8 cellular contexts compared by ENCODE assay signal in genomic region chr20:62900052-62900691, GRCh38. TPM values are rescaled to one million over a fixed set of nuclear protein-coding genes. Genes with fewer than 3 reads are reported as not detected.
DNase-seq lines count a peak whose midpoint lies in the region; ATAC-seq and TF ChIP-seq lines count a peak whose summit lies in the region.

No MANE protein-coding gene starts in this region.

- H3K4me3 Mint-ChIP-seq in activated CD4-positive, alpha-beta memory T cell treated with anti-CD3 and anti-CD28 coated beads for 36 hours, result peak overlapping the region; percentile 45

- POLR2A ChIA-PET in AG04449 (lab: Yijun Ruan, JAX), result no interaction called here
- POLR2A ChIA-PET in activated CD4-positive, alpha-beta memory T cell treated with anti-CD3 and anti-CD28 coated beads for 36 hours (lab: Charles Lee), result interaction anchor here (1.7 to 2.7 kb wide), 2 partner anchors 17 to 27 kb away, joined by 5 to 14 read pairs; no protein-coding TSS in a partner anchor

- H3K27me3 ChIP-seq in dorsolateral prefrontal cortex (no peaks in the 10 kb centered on the region), lower lobe of right lung (ENCODE audit: low read depth) (no peaks in the 10 kb centered on the region)

- TF ChIP-seq CTCF in AG04449 (IDR thresholded peaks at IDR 0.05; ENCODE audit: insufficient read depth, low read length, missing control alignments), result peak; percentile 97
- peak; percentile 59 to 96 (median 87) for TF ChIP-seq CTCF in dorsolateral prefrontal cortex (IDR thresholded peaks at IDR 0.05 in 54 of 56, conservative IDR thresholded peaks at IDR 0.05 in 2 of 56; ENCODE audit: low read depth in 1 of 56, partially characterized antibody in 56 of 56)
- peak; percentile 89 for TF ChIP-seq CTCF in lower lobe of right lung (IDR thresholded peaks at IDR 0.05)

- no peaks in the 10 kb centered on the region for H3K9me3 Mint-ChIP-seq in activated CD4-positive, alpha-beta memory T cell treated with anti-CD3 and anti-CD28 coated beads for 36 hours

- peaks cover 19% of the 10 kb centered on the region for H3K4me1 ChIP-seq in lower lobe of right lung

- H3K36me3 ChIP-seq in lower lobe of right lung, result peaks cover 63% of the 10 kb centered on the region

- CTCF ChIA-PET in AG04449 (lab: Yijun Ruan, JAX), result interaction anchor here (0.9 to 8.9 kb wide), 20 partner anchors 8 to 109 kb away, joined by 3 to 189 read pairs (median 6); partner anchors contain the start of genes DIDO1 and GID8
- CTCF ChIA-PET in activated CD4-positive, alpha-beta memory T cell treated with anti-CD3 and anti-CD28 coated beads for 36 hours (lab: Charles Lee), result interaction anchor here (0.6 to 6.9 kb wide), 17 partner anchors 7 to 532 kb away, joined by 3 to 127 read pairs (median 4); partner anchors contain the start of genes DIDO1 and GID8

- H3K4me3 ChIP-seq in AG04449 (ENCODE audit: low read depth, low read length) (no peak overlapping the region), dorsolateral prefrontal cortex (peak overlapping the region in 18 of 59 donors; percentile 0 to 38 (median 12)), lower lobe of right lung (no peak overlapping the region)

- H3K9me3 ChIP-seq in lower lobe of right lung, result no peaks in the 10 kb centered on the region

- peak; percentile 59 for ATAC-seq in GM18873 (IDR thresholded peaks at IDR 0.05; ENCODE audit: low FRiP score, unreplicated experiment)
- ATAC-seq in HG03354 (IDR thresholded peaks at IDR 0.05; ENCODE audit: poor library complexity, severe bottlenecking, unreplicated experiment), result peak; percentile 81
- peak; percentile 94 to 95 for ATAC-seq in lower lobe of right lung

- peaks cover 21% of the 10 kb centered on the region for H3K36me3 Mint-ChIP-seq in activated CD4-positive, alpha-beta memory T cell treated with anti-CD3 and anti-CD28 coated beads for 36 hours

- DNase-seq in AG04449 (ENCODE audit: low read depth, low spot score) (no peak), NCI-H526 (lab: John Stamatoyannopoulos, UW) (peak; percentile 45 to 90), dorsolateral prefrontal cortex (peak; percentile 56 to 87 (median 80)), lower lobe of right lung (peak; percentile 73)
- DNase-seq in activated CD4-positive, alpha-beta memory T cell treated with anti-CD3 and anti-CD28 coated beads for 36 hours, result peak; percentile 83
- DNase-seq in stimulated activated CD4-positive, alpha-beta T cell treated with anti-CD3 and anti-CD28 coated beads, TNF-alpha, amount 100 ng/mL, for 1 hour (ENCODE audit: low read depth in 3 of 3, low spot score in 1 of 3), result peak; percentile 46 to 59 (median 55)

- peaks cover 41% of the 10 kb centered on the region for H3K4me1 Mint-ChIP-seq in activated CD4-positive, alpha-beta memory T cell treated with anti-CD3 and anti-CD28 coated beads for 36 hours (ENCODE audit: low read depth)

- intact Hi-C loops in activated CD4-positive, alpha-beta memory T cell treated with anti-CD3 and anti-CD28 coated beads for 36 hours (cut with micrococcal nuclease), result loop anchor here (2.0 kb wide), 1 partner anchor 109 kb away; no protein-coding TSS in a partner anchor
- intact Hi-C loops in dorsolateral prefrontal cortex (cut with DNase I) (loop anchor here in 1 of 2 donors (2.0 kb wide), 1 partner anchor 109 kb away; no protein-coding TSS in a partner anchor), lower lobe of right lung (cut with DNase I) (no loop called here)

- no peaks in the 10 kb centered on the region for H3K27me3 Mint-ChIP-seq in activated CD4-positive, alpha-beta memory T cell treated with anti-CD3 and anti-CD28 coated beads for 36 hours

- H3K27ac ChIP-seq in dorsolateral prefrontal cortex, result peak overlapping the region in 35 of 59 donors; percentile 1 to 67 (median 46)
- no peak overlapping the region for H3K27ac ChIP-seq in lower lobe of right lung

- peak overlapping the region; percentile 81 for H3K27ac Mint-ChIP-seq in activated CD4-positive, alpha-beta memory T cell treated with anti-CD3 and anti-CD28 coated beads for 36 hours

RNA-seq across cellular contexts. Expression of gene DIDO1, which starts 26.1 kb away (rescaled TPM):
- total RNA-seq in activated CD4-positive, alpha-beta memory T cell treated with anti-CD3 and anti-CD28 coated beads for 36 hours, result 10 to 100 TPM; 46.6 to 48.4 TPM
- total RNA-seq in dorsolateral prefrontal cortex (10 to 100 TPM; 37.4 to 68.3 (median 49.5) TPM), lower lobe of right lung (54.6 TPM)

RNA-seq across cellular contexts. Expression of gene GID8, which starts 37.8 kb away (rescaled TPM):
- total RNA-seq in activated CD4-positive, alpha-beta memory T cell treated with anti-CD3 and anti-CD28 coated beads for 36 hours, result 10 to 100 TPM; 33.9 to 34.8 TPM
- total RNA-seq in dorsolateral prefrontal cortex (10 to 100 TPM; 27.0 to 46.6 (median 36.3) TPM), lower lobe of right lung (26.2 TPM)

RNA-seq across cellular contexts. Expression of gene TCFL5, which starts 38.5 kb away (rescaled TPM):
- 1 to 10 TPM; 4.7 to 5.0 TPM for total RNA-seq in activated CD4-positive, alpha-beta memory T cell treated with anti-CD3 and anti-CD28 coated beads for 36 hours
- total RNA-seq in dorsolateral prefrontal cortex, result 10 to 100 TPM; 15.1 to 52.2 (median 27.7) TPM
- total RNA-seq in lower lobe of right lung, result 8.2 TPM

RNA-seq across cellular contexts. Expression of gene SLC17A9, which starts 52.3 kb away (rescaled TPM):
- total RNA-seq in activated CD4-positive, alpha-beta memory T cell treated with anti-CD3 and anti-CD28 coated beads for 36 hours, result 1 to 10 TPM; 9.5 to 9.7 TPM
- total RNA-seq in dorsolateral prefrontal cortex (10 to 100 TPM in 1 of 120 experiments, 1 to 10 TPM in 115, under 1 TPM in 4; 0.58 to 11.1 (median 2.8) TPM), lower lobe of right lung (10.4 TPM)
